9 cellular contexts compared by ENCODE assay signal in genomic region chr12:12498210-12498609, GRCh38.
"Had no signal": no experiment of that assay in that cellular context is flagged by ENCODE, and none has a peak within 500 bp of the region (broad histone marks: within the 10 kb centered on the region; RNA-seq: fewer than 3 reads in every experiment).

No MANE protein-coding gene starts in this region.

- H3K9ac ChIP-seq: GM23248 had no signal

- H2AFZ ChIP-seq: GM23248 had no signal

- ATAC-seq: HepG2 had no signal

- H3K4me3 ChIP-seq: GM23248 had no signal

- H3K27ac Mint-ChIP-seq: HFFc6, IgD-negative memory B cell had no signal

- H3K27me3 Mint-ChIP-seq: IgD-negative memory B cell had no signal

- H3K36me3 Mint-ChIP-seq: IgD-negative memory B cell had no signal

- DNase-seq: GM23248, GOT3, H7, HCEC 1CT, HFFc6, KBM-7 had no signal

- H3K27ac ChIP-seq: GM23248, HL-60 had no signal

- H3K9me3 Mint-ChIP-seq: HFFc6, IgD-negative memory B cell had no signal

- H3K4me3 Mint-ChIP-seq: HFFc6, IgD-negative memory B cell had no signal
